Comparison of ENCODE assay signal across 12 cellular contexts in the genomic region with DNA sequence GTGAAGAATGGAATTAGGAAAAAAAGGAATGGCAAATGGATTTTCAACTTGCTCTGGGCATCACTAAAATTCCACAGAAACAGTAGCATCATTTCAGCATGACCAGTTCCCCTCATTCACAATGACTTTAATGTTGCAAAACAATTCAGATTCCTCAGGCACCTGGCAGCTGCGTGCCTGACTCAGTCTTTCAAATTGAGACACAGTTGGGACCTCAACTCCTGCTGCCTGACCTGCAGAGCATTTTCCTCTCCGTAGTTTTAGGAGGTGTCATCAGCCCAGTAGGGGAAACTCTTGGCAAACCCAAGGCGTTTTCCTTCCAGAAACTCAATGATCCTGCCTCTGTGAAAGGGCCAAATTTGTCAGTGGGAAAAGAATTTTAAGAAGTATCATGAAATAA.
A peak's percentile ranks its signal among the peaks of the same experiment; 100 is the strongest.
DNase-seq lines count a peak whose midpoint lies in the region; ATAC-seq and TF ChIP-seq lines count a peak whose summit lies in the region.
"Had no signal": no experiment of that assay in that cellular context is flagged by ENCODE, and none has a peak within 500 bp of the region (broad histone marks: within the 10 kb centered on the region; RNA-seq: fewer than 3 reads in every experiment).

No MANE protein-coding gene starts in this region.

- TF ChIP-seq POLR2A in esophagus muscularis mucosa (IDR thresholded peaks at IDR 0.05; ENCODE audit: low read depth) = no peak

- intact Hi-C loops in esophagus muscularis mucosa (cut with DNase I) (loop anchor here (5.0 to 10.0 kb wide), 2 partner anchors 47 to 239 kb away; no protein-coding TSS in a partner anchor), tibial artery (cut with DNase I; ENCODE audit: low total_unique reads) (no loop called here)

- H3K27me3 ChIP-seq in esophagus muscularis mucosa = no peaks in the 10 kb centered on the region
- no peaks in the 10 kb centered on the region for H3K27me3 ChIP-seq in lung (ENCODE audit: control insufficient read depth, insufficient read depth)
- H3K27me3 ChIP-seq in tibial artery = no peaks in the 10 kb centered on the region

- H3K27ac ChIP-seq in esophagus muscularis mucosa (replicated peaks in 1 of 4) = peak overlapping the region; percentile 74 to 83 (median 78)
- peak overlapping the region in 1 of 2 donors; percentile 53 for H3K27ac ChIP-seq in lung (ENCODE audit: low read depth in 1 of 2, low read length in 1 of 2)
- peak overlapping the region; percentile 46 to 62 for H3K27ac ChIP-seq in tibial artery

- ATAC-seq in lung (ENCODE audit: insufficient read depth, low FRiP score) (peak; percentile 70), GM19395 (IDR thresholded peaks at IDR 0.05; ENCODE audit: unreplicated experiment) (no peak)
- ATAC-seq: activated T-cell treated with anti-CD3 and anti-CD28 coated beads, Interleukin-2, amount 50 U/mL, for 4 hours had no signal

- H3K4me1 ChIP-seq in esophagus muscularis mucosa = peaks cover 15 to 68% (median 60%) of the 10 kb centered on the region in 4 donors
- H3K4me1 ChIP-seq in lung (ENCODE audit: control insufficient read depth in 2 of 2, insufficient read depth in 2 of 2, low read length in 2 of 2) = peaks cover 0 to 10% of the 10 kb centered on the region in 2 donors
- peaks cover 0 to 61% (median 14%) of the 10 kb centered on the region in 4 donors for H3K4me1 ChIP-seq in tibial artery

- TF ChIP-seq EP300 in esophagus muscularis mucosa (IDR thresholded peaks at IDR 0.05) = no peak

- H3K4me3 ChIP-seq in esophagus muscularis mucosa (peak overlapping the region in 2 of 4 donors; percentile 8 to 13), lung (no peak overlapping the region), tibial artery (no peak overlapping the region)

- DNase-seq in LHCN-M2 (ENCODE audit: low read depth) (peak; percentile 88), esophagus muscularis mucosa (ENCODE audit: extremely low spot score) (peak; percentile 93), lung (ENCODE audit: low spot score) (peak; percentile 42), tibial artery (peak; percentile 82 to 83), hepatic stellate cell (ENCODE audit: low spot score) (no peak), NCI-H446 treated with DMSO at 0.1 percent for 48 hours (lab: John Stamatoyannopoulos, UW) (no peak)
- no peak for DNase-seq in activated effector memory CD4-positive, alpha-beta T cell treated with anti-CD3 and anti-CD28 coated beads, Interleukin-2, amount 50 U/mL, for 16 hours
- DNase-seq: activated T-cell treated with anti-CD3 and anti-CD28 coated beads, Interleukin-2, amount 50 U/mL, for 4 hours; effector memory CD4-positive, alpha-beta T cell; KG1; NCI-H82 had no signal

- no peaks in the 10 kb centered on the region for H3K9me3 ChIP-seq in esophagus muscularis mucosa
- H3K9me3 ChIP-seq in lung (ENCODE audit: control insufficient read depth in 2 of 2, insufficient read depth in 1 of 2, low read length in 1 of 2) = no peaks in the 10 kb centered on the region
- H3K9me3 ChIP-seq in tibial artery = no peaks in the 10 kb centered on the region

- H3K36me3 ChIP-seq in esophagus muscularis mucosa = no peaks in the 10 kb centered on the region
- H3K36me3 ChIP-seq in lung (ENCODE audit: control insufficient read depth in 2 of 2, insufficient read depth in 2 of 2, low read length in 2 of 2) = no peaks in the 10 kb centered on the region
- no peaks in the 10 kb centered on the region for H3K36me3 ChIP-seq in tibial artery

- TF ChIP-seq CTCF in esophagus muscularis mucosa (IDR thresholded peaks at IDR 0.05) (no peak), lung (IDR thresholded peaks at IDR 0.05; ENCODE audit: control extremely low read depth, extremely low read depth) (no peak), tibial artery (IDR thresholded peaks at IDR 0.05) (no peak)

- WGBS in esophagus muscularis mucosa = 11% methylated on average over 3 of the region's 3 CpGs
- 73 to 81% methylated on average over 3 of the region's 3 CpGs for WGBS in lung, 2 donors

Comparison
In these comparisons a context has a peak if more than half of its experiments do, and no peak if none do; other contexts are left out.
1. DNase-seq: peak in LHCN-M2 (single experiment), esophagus muscularis mucosa (single experiment), lung (single experiment) and tibial artery (2 of 2); none in hepatic stellate cell (single experiment), NCI-H446 treated with DMSO at 0.1 percent for 48 hours (single experiment) and activated effector memory CD4-positive, alpha-beta T cell treated with anti-CD3 and anti-CD28 coated beads, Interleukin-2, amount 50 U/mL, for 16 hours (single experiment).